Comparison of ENCODE assay signal across 24 cellular contexts in the genomic region with DNA sequence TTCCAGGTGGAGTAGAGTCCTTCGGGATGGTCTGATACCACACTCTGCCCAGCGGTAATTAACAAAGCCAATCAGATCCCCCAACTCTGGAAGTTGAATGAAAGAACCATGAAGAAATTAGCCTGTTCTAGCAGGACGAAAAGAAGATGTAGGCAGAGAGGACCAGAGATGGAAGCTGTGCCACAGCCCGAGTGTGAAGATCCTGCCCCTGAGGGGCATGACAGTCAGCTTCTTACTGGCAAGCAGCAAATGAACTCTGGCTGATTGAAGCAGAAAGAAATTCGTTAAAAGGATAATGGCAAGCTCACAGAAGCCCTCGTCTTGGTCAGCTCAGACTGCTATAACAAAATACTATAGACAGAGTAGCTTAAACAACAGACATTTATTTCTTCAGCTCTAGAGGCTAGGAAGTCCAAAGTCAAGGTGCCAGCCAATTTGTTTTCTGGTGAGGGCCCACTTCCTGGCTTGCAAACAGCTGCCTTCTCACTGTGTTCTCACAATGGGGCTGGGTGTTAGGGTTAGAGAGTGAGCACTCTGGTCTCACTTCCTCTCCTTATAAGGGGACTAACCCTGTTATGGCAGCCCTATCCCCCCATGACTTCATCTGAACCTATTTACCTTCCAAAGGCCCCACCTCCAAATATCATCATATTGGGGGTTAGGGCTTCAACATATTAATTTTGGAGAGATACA.
"Had no signal": no experiment of that assay in that cellular context is flagged by ENCODE, and none has a peak within 500 bp of the region (broad histone marks: within the 10 kb centered on the region; RNA-seq: fewer than 3 reads in every experiment).

No MANE protein-coding gene starts in this region.

- ATAC-seq: left colon; left lung; lower lobe of right lung; naive thymus-derived CD8-positive, alpha-beta T cell; right lobe of liver; stimulated activated memory B cell treated with anti-CD40 and anti-IgM and Interleukin-4, amounts not matched to agents 10 μg/mL and 1 μg/mL and 100 μg/mL, for 72 hours; stimulated activated naive CD8-positive, alpha-beta T cell treated with anti-CD3 and anti-CD28 coated beads, Interleukin-15, amount 100 ng/mL, for 72 hours had no signal

- H3K4me3 ChIP-seq: left lung, lower lobe of right lung, ovary, right atrium auricular region, right lobe of liver, smooth muscle cell, tibial nerve, upper lobe of left lung, vagina had no signal

- H3K36me3 Mint-ChIP-seq: naive thymus-derived CD8-positive, alpha-beta T cell; stimulated activated memory B cell treated with anti-CD40 and anti-IgM and Interleukin-4, amounts not matched to agents 10 μg/mL and 1 μg/mL and 100 μg/mL, for 72 hours had no signal

- DNase-seq: hippocampal formation; kidney; left colon; left lung; lower lobe of right lung; mammary epithelial cell; mesenchymal stem cell; naive thymus-derived CD8-positive, alpha-beta T cell; ovary; right lobe of liver; stimulated activated CD4-positive, alpha-beta T cell treated with anti-CD3 and anti-CD28 coated beads, Interleukin-1b, Interleukin-23, amount 100 ng/mL, for 48 hours; stimulated activated CD4-positive, alpha-beta T cell treated with anti-CD3 and anti-CD28 coated beads, Interleukin-2, amount 100 ng/mL, for 48 hours; stimulated activated CD4-positive, alpha-beta T cell treated with anti-CD3 and anti-CD28 coated beads, Interleukin-4, amount 100 ng/mL, for 4 hours; stimulated activated CD8-positive, alpha-beta memory T cell treated with anti-CD3 and anti-CD28 coated beads, Interleukin-4, amount 100 ng/mL, for 48 hours; stimulated activated naive CD4-positive, alpha-beta T cell treated with Interleukin-2 at 50 U/mL for 16 hours; stimulated activated naive CD8-positive, alpha-beta T cell treated with anti-CD3 and anti-CD28 coated beads, Interleukin-15, amount 100 ng/mL, for 72 hours; substantia nigra; upper lobe of left lung had no signal

- H3K27me3 Mint-ChIP-seq: progenitor cell of endocrine pancreas; stimulated activated naive CD8-positive, alpha-beta T cell treated with anti-CD3 and anti-CD28 coated beads, Interleukin-15, amount 100 ng/mL, for 72 hours had no signal

- H3K9me3 Mint-ChIP-seq: naive thymus-derived CD8-positive, alpha-beta T cell; stimulated activated memory B cell treated with anti-CD40 and anti-IgM and Interleukin-4, amounts not matched to agents 10 μg/mL and 1 μg/mL and 100 μg/mL, for 72 hours; stimulated activated naive CD8-positive, alpha-beta T cell treated with anti-CD3 and anti-CD28 coated beads, Interleukin-15, amount 100 ng/mL, for 72 hours had no signal

- H3K9me3 ChIP-seq: left lung, lower lobe of right lung, ovary, right atrium auricular region, right lobe of liver, tibial nerve, upper lobe of left lung, vagina had no signal

- H3K4me1 ChIP-seq: lower lobe of right lung, right atrium auricular region, right lobe of liver, tibial nerve, vagina had no signal

- H3K4me3 Mint-ChIP-seq: naive thymus-derived CD8-positive, alpha-beta T cell; stimulated activated memory B cell treated with anti-CD40 and anti-IgM and Interleukin-4, amounts not matched to agents 10 μg/mL and 1 μg/mL and 100 μg/mL, for 72 hours; stimulated activated naive CD8-positive, alpha-beta T cell treated with anti-CD3 and anti-CD28 coated beads, Interleukin-15, amount 100 ng/mL, for 72 hours had no signal

- H3K27me3 ChIP-seq: left lung, ovary, right atrium auricular region, right lobe of liver, tibial nerve, upper lobe of left lung, vagina had no signal

- H3K27ac Mint-ChIP-seq: naive thymus-derived CD8-positive, alpha-beta T cell; progenitor cell of endocrine pancreas; stimulated activated memory B cell treated with anti-CD40 and anti-IgM and Interleukin-4, amounts not matched to agents 10 μg/mL and 1 μg/mL and 100 μg/mL, for 72 hours; stimulated activated naive CD8-positive, alpha-beta T cell treated with anti-CD3 and anti-CD28 coated beads, Interleukin-15, amount 100 ng/mL, for 72 hours had no signal

- H3K4me2 ChIP-seq: smooth muscle cell had no signal

- H3K4me1 Mint-ChIP-seq: naive thymus-derived CD8-positive, alpha-beta T cell; stimulated activated memory B cell treated with anti-CD40 and anti-IgM and Interleukin-4, amounts not matched to agents 10 μg/mL and 1 μg/mL and 100 μg/mL, for 72 hours; stimulated activated naive CD8-positive, alpha-beta T cell treated with anti-CD3 and anti-CD28 coated beads, Interleukin-15, amount 100 ng/mL, for 72 hours had no signal

- H3K36me3 ChIP-seq: left lung, lower lobe of right lung, ovary, right atrium auricular region, right lobe of liver, tibial nerve, upper lobe of left lung, vagina had no signal
